14 cellular contexts compared by ENCODE assay signal in the genomic region with DNA sequence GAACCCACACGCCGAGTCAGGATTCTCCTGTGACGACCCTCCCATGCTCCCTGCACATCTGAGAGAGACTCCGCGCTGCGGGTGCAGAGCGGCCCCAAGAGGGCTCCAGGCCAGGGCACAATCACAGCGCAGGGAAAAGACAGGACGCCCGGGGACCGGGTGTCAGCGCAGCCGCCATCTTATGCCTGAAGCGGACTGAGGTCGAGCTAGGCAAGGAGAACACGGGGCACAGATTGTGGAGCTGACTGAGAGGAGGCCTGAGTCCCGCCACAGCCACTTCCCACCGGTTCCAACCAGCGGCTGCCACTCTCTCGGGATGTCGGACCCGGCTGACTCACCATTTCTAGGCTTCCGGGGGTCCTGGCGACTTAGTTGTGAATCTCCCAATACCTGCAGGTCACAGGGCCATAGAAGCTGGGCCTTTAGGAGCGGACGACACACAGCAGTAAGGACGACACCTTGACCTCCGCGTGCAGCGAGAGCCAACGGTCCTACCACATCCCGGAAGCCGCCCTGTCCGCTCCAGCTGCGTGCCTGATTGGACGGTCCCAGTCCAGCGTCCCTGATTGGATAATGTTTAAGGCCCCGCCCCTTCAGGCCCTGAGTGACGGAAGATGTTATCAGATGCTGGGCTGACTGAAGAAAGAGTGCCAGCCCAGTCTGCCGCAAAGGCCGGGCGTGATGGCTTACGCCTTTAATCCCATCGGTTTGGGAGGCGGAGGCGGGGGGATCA. TPM values are rescaled to one million over a fixed set of nuclear protein-coding genes. Genes with fewer than 3 reads are reported as not detected.
DNase-seq lines count a peak whose midpoint lies in the region; ATAC-seq and TF ChIP-seq lines count a peak whose summit lies in the region.
"Had no signal": no experiment of that assay in that cellular context is flagged by ENCODE, and none has a peak within 500 bp of the region (broad histone marks: within the 10 kb centered on the region; RNA-seq: fewer than 3 reads in every experiment).

A gene (minus strand): TSS at position 487 of the 733 bp plus-strand sequence. CDS start 146 bp downstream, at position 341.

- H3K27me3 ChIP-seq in right atrium auricular region = no peaks in the 10 kb centered on the region

- H3K36me3 ChIP-seq in right atrium auricular region = no peaks in the 10 kb centered on the region

- H3K27ac ChIP-seq in right atrium auricular region = peak within 1 kb of the TSS; percentile 80 to 88
- H3K27ac ChIP-seq: SK-N-MC, skin epidermis had no signal

- H3K9me3 ChIP-seq in right atrium auricular region = no peaks in the 10 kb centered on the region

- peak in 1 of 2 donors; percentile 19 for TF ChIP-seq CTCF in right atrium auricular region (IDR thresholded peaks at IDR 0.05)

- peaks cover 0 to 6% of the 10 kb centered on the region in 2 donors for H3K4me1 ChIP-seq in right atrium auricular region

- DNase-seq in AG08396 (ENCODE audit: low spot score) (peak; percentile 4), SK-N-DZ (ENCODE audit: low spot score) (peak; percentile 53), right atrium auricular region (ENCODE audit: low spot score) (peak; percentile 89), pons (ENCODE audit: low spot score) (peak; percentile 46), NCI-H1436 (lab: John Stamatoyannopoulos, UW) (no peak), kidney glomerular epithelial cell (lab: John Stamatoyannopoulos, UW) (no peak)
- DNase-seq: MV-4-11; stimulated activated naive CD4-positive, alpha-beta T cell had no signal

- ATAC-seq in GM18868 (IDR thresholded peaks at IDR 0.05; ENCODE audit: unreplicated experiment) (no peak), GM19324 (IDR thresholded peaks at IDR 0.05; ENCODE audit: low FRiP score, unreplicated experiment) (no peak)
- ATAC-seq: GM12878 had no signal

- H3K4me3 ChIP-seq in right atrium auricular region = peak within 1 kb of the TSS; percentile 67
- H3K4me3 ChIP-seq: GM12878, SK-N-MC had no signal

RNA-seq across cellular contexts. Expression of the gene that starts here (rescaled TPM):
- polyA plus RNA-seq in SK-N-DZ (2014; cell fraction: cytosol; rRNA removed) = 0.15 and 0.18 TPM in 2 replicates
- polyA plus RNA-seq in SK-N-DZ (2014; cell fraction: nucleus; rRNA removed) = 0.13 TPM in 1 of 2 replicates, not detected in the other
- total RNA-seq in right atrium auricular region = 1 to 10 TPM; 4.1 to 4.4 TPM
- total RNA-seq: GM12878 had no signal
- polyA plus RNA-seq: CD14-positive monocyte, GM12878 had no signal

Comparison
In these comparisons a context has a peak if more than half of its experiments do, and no peak if none do; other contexts are left out.
1. DNase-seq: peak in AG08396 (single experiment), SK-N-DZ (single experiment), right atrium auricular region (single experiment) and pons (single experiment); none in NCI-H1436 (single experiment) and kidney glomerular epithelial cell (single experiment).